In genomic region chr20:10673831-10674683, GRCh38 we compare ENCODE assay signal across 1 cellular context.
TF ChIP-seq lines count a peak whose summit lies in the region.

TSS of gene JAG1 (minus strand) at chr20:10673999. CDS start at chr20:10673530, 469 bp downstream.

TF ChIP-seq in HepG2, 621 proteins besides CTCF, POLR2A, EP300 and RAD21 (continued from another document and continues in another):
- peak in 1 of 2 experiments; percentile 94 for TF ChIP-seq HMGXB4 (CRISPR knock-in tag; IDR thresholded peaks at IDR 0.05; ENCODE audit: borderline replicate concordance in 1 of 2, low read depth in 1 of 2)
- TF ChIP-seq ZNF282 (IDR thresholded peaks at IDR 0.05; ENCODE audit: partially characterized antibody): no peak
- TF ChIP-seq CREM (IDR thresholded peaks at IDR 0.05): peak; percentile 56
- TF ChIP-seq CREM (CRISPR knock-in tag; IDR thresholded peaks at IDR 0.05): no peak
- TF ChIP-seq SIX1 (CRISPR knock-in tag; IDR thresholded peaks at IDR 0.05; ENCODE audit: borderline replicate concordance): no peak
- TF ChIP-seq FOSL2 (CRISPR knock-in tag; IDR thresholded peaks at IDR 0.05): peak; percentile 46
- TF ChIP-seq ZNF451 (CRISPR knock-in tag; IDR thresholded peaks at IDR 0.05): peak; percentile 58; the same call in 1 of the 2 replicates
- TF ChIP-seq FIP1L1 (IDR thresholded peaks at IDR 0.05; ENCODE audit: borderline replicate concordance, insufficient read depth, low read depth, low read length): peak; percentile 91; the same call in 1 of the 2 replicates
- TF ChIP-seq SRSF4 (IDR thresholded peaks at IDR 0.05; ENCODE audit: low read depth, low read length, poor library complexity, severe bottlenecking): no peak
- peak; percentile 61; the same call in 1 of the 2 replicates for TF ChIP-seq AHDC1 (CRISPR knock-in tag; IDR thresholded peaks at IDR 0.05; ENCODE audit: borderline replicate concordance)
- TF ChIP-seq KLF11 (CRISPR knock-in tag; IDR thresholded peaks at IDR 0.05): peak; percentile 97
- peak; percentile 91 for TF ChIP-seq ZSCAN9 (CRISPR knock-in tag; IDR thresholded peaks at IDR 0.05; ENCODE audit: borderline replicate concordance)
- peak; percentile 81 for TF ChIP-seq DMAP1 (CRISPR knock-in tag; IDR thresholded peaks at IDR 0.05)
- TF ChIP-seq HDAC2 (CRISPR knock-in tag; IDR thresholded peaks at IDR 0.05): peak; percentile 10
- TF ChIP-seq ZHX2 (IDR thresholded peaks at IDR 0.05; ENCODE audit: low read depth): no peak
- no peak for TF ChIP-seq ZHX2 (CRISPR knock-in tag; IDR thresholded peaks at IDR 0.05; ENCODE audit: borderline replicate concordance)
- peak; percentile 51; the same call in 1 of the 2 replicates for TF ChIP-seq FOXP4 (CRISPR knock-in tag; IDR thresholded peaks at IDR 0.05)
- peak; percentile 93 for TF ChIP-seq MYNN (CRISPR knock-in tag; IDR thresholded peaks at IDR 0.05; ENCODE audit: low read depth)
- peak; percentile 89; the same call in 1 of the 2 replicates for TF ChIP-seq CCDC6 (CRISPR knock-in tag; IDR thresholded peaks at IDR 0.05)
- peak; percentile 49; the same call in 1 of the 2 replicates for TF ChIP-seq ZNF747 (CRISPR knock-in tag; IDR thresholded peaks at IDR 0.05; ENCODE audit: borderline replicate concordance)
- no peak for TF ChIP-seq SNAPC4 (CRISPR knock-in tag; IDR thresholded peaks at IDR 0.05)
- TF ChIP-seq FOXM1 (CRISPR knock-in tag; IDR thresholded peaks at IDR 0.05): no peak
- TF ChIP-seq ZUFSP (CRISPR knock-in tag; IDR thresholded peaks at IDR 0.05; ENCODE audit: borderline replicate concordance): no peak
- peak; percentile 63; the same call in 1 of the 2 replicates for TF ChIP-seq HMGXB3 (CRISPR knock-in tag; IDR thresholded peaks at IDR 0.05; ENCODE audit: borderline replicate concordance)
